19 cellular contexts compared by ENCODE assay signal in the genomic region with DNA sequence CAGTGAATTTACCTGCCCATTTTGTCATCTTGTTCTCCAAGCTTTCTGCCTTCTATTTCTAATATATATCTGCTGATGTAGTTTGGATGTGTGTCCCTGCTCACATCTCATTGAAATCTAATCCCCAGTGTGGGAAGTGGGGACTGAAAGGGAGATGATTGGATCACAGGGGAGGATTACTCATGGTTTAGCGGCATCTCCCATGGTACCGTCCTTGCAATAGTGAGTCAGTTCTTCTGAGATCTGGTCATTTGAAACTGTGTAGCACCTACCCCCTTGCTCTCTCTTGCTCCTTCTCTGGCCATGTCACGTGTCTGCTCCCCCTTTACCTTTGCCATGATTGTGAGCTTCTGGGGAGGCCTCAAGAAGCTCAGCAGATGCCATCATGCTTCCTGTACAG. TPM values are rescaled to one million over a fixed set of nuclear protein-coding genes. Genes with fewer than 3 reads are reported as not detected.
A peak's percentile ranks its signal among the peaks of the same experiment; 100 is the strongest.
DNase-seq lines count a peak whose midpoint lies in the region; ATAC-seq and TF ChIP-seq lines count a peak whose summit lies in the region.
"Had no signal": no experiment of that assay in that cellular context is flagged by ENCODE, and none has a peak within 500 bp of the region (broad histone marks: within the 10 kb centered on the region; RNA-seq: fewer than 3 reads in every experiment).

No MANE protein-coding gene starts in this region.

- ATAC-seq in PC-3 (no peak), HG02678 (IDR thresholded peaks at IDR 0.05; ENCODE audit: unreplicated experiment) (no peak), GM21423 (IDR thresholded peaks at IDR 0.05; ENCODE audit: unreplicated experiment) (no peak)

- DNase-seq in DMS53 (lab: John Stamatoyannopoulos, UW) (peak; percentile 23), DMS53 treated with DMSO at 0.1 percent for 48 hours (lab: John Stamatoyannopoulos, UW; ENCODE audit: unreplicated experiment) (no peak), PC-3 (peak; percentile 13), choroid plexus epithelial cell (ENCODE audit: low read depth) (peak; percentile 3), DMS153 (lab: John Stamatoyannopoulos, UW) (no peak)
- no peak for DNase-seq in stimulated activated naive CD4-positive, alpha-beta T cell (lab: John Stamatoyannopoulos, UW)
- DNase-seq: DMS79; GF-D8; H7; MV-4-11; NCI-H1436 treated with DMSO at 0.1 percent for 48 hours; NCI-H2081; NCI-H524 treated with DMSO at 0.1 percent for 48 hours; NK-92 treated with Interleukin-12 subunit alpha and Interleukin-12 subunit beta, amount 100 ng/mL, for 24 hours; OCI-M1 had no signal

- H3F3A ChIP-seq in PC-3 (ENCODE audit: low read length, unreplicated experiment) = no peaks in the 10 kb centered on the region

- H3K9ac ChIP-seq in PC-3 (ENCODE audit: low read length) = no peak overlapping the region

- POLR2A ChIA-PET in PC-3 (lab: Charles Lee; ENCODE audit: unreplicated experiment) = no interaction called here

- H4K20me1 ChIP-seq in PC-3 (ENCODE audit: low read length) = no peaks in the 10 kb centered on the region

- TF ChIP-seq CTCF in PC-3 (conservative IDR thresholded peaks at IDR 0.05; ENCODE audit: low read depth, low read length) (no peak), choroid plexus epithelial cell (conservative IDR thresholded peaks at IDR 0.05; ENCODE audit: low read depth, low read length) (no peak)

- BruUV-seq in PC-3 (replicated peaks; lab: Mats Ljungman, UMichigan) = no TSS peak

- no peaks in the 10 kb centered on the region for H3K9me2 ChIP-seq in PC-3 (replicated peaks; ENCODE audit: low read length)

- H3K4me3 ChIP-seq in PC-3 (ENCODE audit: low read length) = no peak overlapping the region
- no peak overlapping the region for H3K4me3 ChIP-seq in choroid plexus epithelial cell (ENCODE audit: low read depth, low read length)

- H3K36me3 ChIP-seq in PC-3 (ENCODE audit: low read depth, low read length) = no peaks in the 10 kb centered on the region

- H2AFZ ChIP-seq in PC-3 (ENCODE audit: low read length) = no peak overlapping the region

- H3K27ac ChIP-seq in PC-3 (ENCODE audit: low read length) = no peak overlapping the region
- H3K27ac ChIP-seq: 22Rv1, C4-2B had no signal

- CTCF ChIA-PET in PC-3 (lab: Charles Lee) = no interaction called here

- H3K4me2 ChIP-seq in PC-3 (ENCODE audit: low read length) = no peak overlapping the region

- intact Hi-C loops in PC-3 (cut with micrococcal nuclease) = no loop called here

- no peaks in the 10 kb centered on the region for H3K9me3 ChIP-seq in PC-3 (ENCODE audit: low read length)

- H3K4me1 ChIP-seq in PC-3 (ENCODE audit: insufficient read depth, low read length) = no peaks in the 10 kb centered on the region

- H3K79me2 ChIP-seq in PC-3 (ENCODE audit: low read length) = no peaks in the 10 kb centered on the region

- no peaks in the 10 kb centered on the region for H3K27me3 ChIP-seq in PC-3 (ENCODE audit: low read length)

RNA-seq across cellular contexts. Expression of a gene that starts 26.2 kb away (rescaled TPM):
- total RNA-seq in PC-3 (2014; rRNA removed) = not detected in 2 replicates

Comparison
In these comparisons a context has a peak if more than half of its experiments do, and no peak if none do; other contexts are left out.
1. DNase-seq: peak in DMS53 (single experiment), PC-3 (single experiment) and choroid plexus epithelial cell (single experiment); none in DMS53 treated with DMSO at 0.1 percent for 48 hours (single experiment), DMS153 (single experiment) and stimulated activated naive CD4-positive, alpha-beta T cell (0 of 6).